In genomic region chr11:60924906-60925684, GRCh38 we compare ENCODE assay signal across 8 cellular contexts. TPM values are rescaled to one million over a fixed set of nuclear protein-coding genes. Genes with fewer than 3 reads are reported as not detected.
DNase-seq lines count a peak whose midpoint lies in the region; ATAC-seq and TF ChIP-seq lines count a peak whose summit lies in the region.

No MANE protein-coding gene starts in this region.

- in situ Hi-C loops in mammary epithelial cell (cut with MboI; ENCODE audit: low sequenced_read_pairs in 2 of 2): no loop called here

- dilution Hi-C loops in mammary epithelial cell (cut with HindIII; ENCODE audit: low sequenced_read_pairs): no loop called here

- intact Hi-C loops in Caco-2 (cut with micrococcal nuclease; ENCODE audit: unreplicated experiment): loop anchor here (1.0 kb wide), 1 partner anchor 11 kb away; the partner anchor contains the start of gene TMEM109
- intact Hi-C loops in mammary epithelial cell (cut with micrococcal nuclease): loop anchor here (1.0 to 2.0 kb wide), 2 partner anchors 10 to 18 kb away; partner anchors contain the start of gene PRPF19

- DNase-seq in Caco-2 (peak in 1 of 2 experiments; percentile 37), mammary epithelial cell (no peak), mesenteric fat pad (ENCODE audit: low spot score) (peak; percentile 82), SKM-1 (lab: John Stamatoyannopoulos, UW; ENCODE audit: unreplicated experiment) (no peak), Kasumi-1 (lab: John Stamatoyannopoulos, UW) (no peak)
- no peak for DNase-seq in effector CD8-positive, alpha-beta T cell (lab: John Stamatoyannopoulos, UW)

- WGBS in mammary epithelial cell (ENCODE audit: low coverage, missing lambda C conversion rate): 16% methylated on average over 4 of the region's 33 CpGs

- no peaks in the 10 kb centered on the region for H3K27me3 Mint-ChIP-seq in Caco-2 (ENCODE audit: insufficient read depth, unreplicated experiment)

- H3K36me3 Mint-ChIP-seq in Caco-2 (ENCODE audit: insufficient read depth, unreplicated experiment): peaks cover 28% of the 10 kb centered on the region

- peaks cover 13% of the 10 kb centered on the region for H3K4me1 Mint-ChIP-seq in Caco-2 (ENCODE audit: low read depth, unreplicated experiment)

- H3K4me3 ChIP-seq in Caco-2 (ENCODE audit: low read depth, low read length): peak overlapping the region; percentile 71
- peak overlapping the region; percentile 62 to 80 (median 70) for H3K4me3 ChIP-seq in mammary epithelial cell (replicated peaks in 1 of 3; ENCODE audit: insufficient read depth in 1 of 3, low read depth in 2 of 3, low read length in 3 of 3)

- CTCF ChIA-PET in Caco-2 (lab: Charles Lee) (no interaction called here), mammary epithelial cell (lab: Charles Lee; ENCODE audit: low non-redundant PET) (no interaction called here)

- peak overlapping the region; percentile 59 for H3K27ac Mint-ChIP-seq in Caco-2 (ENCODE audit: unreplicated experiment)

- no peaks in the 10 kb centered on the region for H3K36me3 ChIP-seq in Caco-2 (ENCODE audit: control insufficient read depth, insufficient read depth, low read length)
- peaks cover 9% of the 10 kb centered on the region for H3K36me3 ChIP-seq in mammary epithelial cell (ENCODE audit: insufficient read depth, low read length)

- TF ChIP-seq CTCF in Caco-2 (IDR thresholded peaks at IDR 0.05; ENCODE audit: insufficient read depth in 1 of 2, low read depth in 1 of 2, low read length in 1 of 2, severe bottlenecking in 1 of 2, unreplicated experiment in 1 of 2) (no peak), mammary epithelial cell (conservative IDR thresholded peaks at IDR 0.05 in 1 of 2, IDR thresholded peaks at IDR 0.05 in 1 of 2; ENCODE audit: extremely low read depth in 1 of 2, insufficient read depth in 1 of 2, low read depth in 1 of 2, low read length in 2 of 2) (no peak)

- POLR2A ChIA-PET in Caco-2 (lab: Charles Lee): interaction anchor here (1.2 kb wide), 1 partner anchor 12 kb away, joined by 12 read pairs; the partner anchor contains the start of gene TMEM109

- H3K9ac ChIP-seq in mammary epithelial cell (ENCODE audit: insufficient read depth, low read length): peak overlapping the region; percentile 60

- H3K27ac ChIP-seq in mammary epithelial cell (ENCODE audit: insufficient read depth, low read depth, low read length): peak overlapping the region; percentile 34

- H3K4me2 ChIP-seq in mammary epithelial cell (ENCODE audit: insufficient read depth, low read depth, low read length): peak overlapping the region; percentile 93

- H3K9me3 Mint-ChIP-seq in Caco-2 (ENCODE audit: unreplicated experiment): no peaks in the 10 kb centered on the region

- BruUV-seq in Caco-2 (replicated peaks; lab: Mats Ljungman, UMichigan): no TSS peak
- no TSS peak for BruUV-seq in mammary epithelial cell (replicated peaks; lab: Mats Ljungman, UMichigan)

- H3K79me2 ChIP-seq in mammary epithelial cell (ENCODE audit: insufficient read depth, low read length): peaks cover 19% of the 10 kb centered on the region

- H3K27me3 ChIP-seq in Caco-2 (replicated peaks; ENCODE audit: control insufficient read depth, insufficient read depth, low read length): no peaks in the 10 kb centered on the region
- H3K27me3 ChIP-seq in mammary epithelial cell (ENCODE audit: insufficient read depth, low read length): no peaks in the 10 kb centered on the region

- H3K4me3 Mint-ChIP-seq in Caco-2 (ENCODE audit: unreplicated experiment): peak overlapping the region; percentile 90

- ATAC-seq in HG03354 (IDR thresholded peaks at IDR 0.05; ENCODE audit: poor library complexity, severe bottlenecking, unreplicated experiment) (peak; percentile 24), GM19395 (IDR thresholded peaks at IDR 0.05; ENCODE audit: unreplicated experiment) (no peak)

- H3K9me3 ChIP-seq in Caco-2: no peaks in the 10 kb centered on the region
- no peaks in the 10 kb centered on the region for H3K9me3 ChIP-seq in mammary epithelial cell (replicated peaks; ENCODE audit: insufficient read depth, low read length)

- H3K4me1 ChIP-seq in Caco-2 (peaks cover 13% of the 10 kb centered on the region), mammary epithelial cell (ENCODE audit: insufficient read depth, low read length) (peaks cover 23% of the 10 kb centered on the region)

- no peaks in the 10 kb centered on the region for H4K20me1 ChIP-seq in mammary epithelial cell (ENCODE audit: insufficient read depth, low read length)

- H2AFZ ChIP-seq in mammary epithelial cell (ENCODE audit: low read depth, low read length): peak overlapping the region; percentile 80

RNA-seq across cellular contexts. Expression of gene TMEM132A, which starts 0.8 kb away (rescaled TPM):
- 86.6 and 97.3 TPM in 2 replicates for total RNA-seq in Caco-2 (2022)
- total RNA-seq in mammary epithelial cell: 100 to 1,000 TPM in 1 of 2 donors, 10 to 100 TPM in 1; 48.7 to 114 TPM
- 32.0 TPM for polyA plus RNA-seq in mammary epithelial cell
- polyA minus RNA-seq in mammary epithelial cell: 16.7 TPM
- 6.7 TPM for total RNA-seq in mesenteric fat pad

RNA-seq across cellular contexts. Expression of gene TMEM109, which starts 11.1 kb away (rescaled TPM):
- total RNA-seq in Caco-2 (2022) (82.3 and 91.9 TPM in 2 replicates), mammary epithelial cell (10 to 100 TPM; 19.8 to 44.9 TPM), mesenteric fat pad (116 TPM)
- 35.0 TPM for polyA plus RNA-seq in mammary epithelial cell
- 50.8 TPM for polyA minus RNA-seq in mammary epithelial cell

RNA-seq across cellular contexts. Expression of gene PRPF19, which starts 18.7 kb away (rescaled TPM):
- 180 and 183 TPM in 2 replicates for total RNA-seq in Caco-2 (2022)
- total RNA-seq in mammary epithelial cell: 10 to 100 TPM; 70.0 to 93.2 TPM
- polyA plus RNA-seq in mammary epithelial cell: 93.7 TPM
- polyA minus RNA-seq in mammary epithelial cell: 96.3 TPM
- 68.3 TPM for total RNA-seq in mesenteric fat pad

RNA-seq across cellular contexts. Expression of gene SLC15A3, which starts 26.9 kb away (rescaled TPM):
- 0.43 and 0.84 TPM in 2 replicates for total RNA-seq in Caco-2 (2022)
- under 1 TPM; 0.16 to 0.17 TPM for total RNA-seq in mammary epithelial cell
- 0.07 TPM for polyA plus RNA-seq in mammary epithelial cell
- polyA minus RNA-seq in mammary epithelial cell: not detected
- 47.4 TPM for total RNA-seq in mesenteric fat pad

RNA-seq across cellular contexts. Expression of gene CD6, which starts 46.4 kb away (rescaled TPM):
- total RNA-seq in Caco-2 (2022): 0.23 TPM in 2 replicates
- total RNA-seq in mammary epithelial cell: not detected
- not detected for polyA plus RNA-seq in mammary epithelial cell
- not detected for polyA minus RNA-seq in mammary epithelial cell
- total RNA-seq in mesenteric fat pad: 0.87 TPM
